9 cellular contexts compared by ENCODE assay signal in genomic region chr5:173010547-173011464, GRCh38. TPM values are rescaled to one million over a fixed set of nuclear protein-coding genes. Genes with fewer than 3 reads are reported as not detected.
DNase-seq lines count a peak whose midpoint lies in the region; ATAC-seq and TF ChIP-seq lines count a peak whose summit lies in the region.
"Had no signal": no experiment of that assay in that cellular context is flagged by ENCODE, and none has a peak within 500 bp of the region (broad histone marks: within the 10 kb centered on the region; RNA-seq: fewer than 3 reads in every experiment).

No MANE protein-coding gene starts in this region.

- no peak for DNase-seq in CD4-positive, alpha-beta T cell
- peak; percentile 21 for DNase-seq in neuronal stem cell (ENCODE audit: low spot score)
- no peak for DNase-seq in NCI-H2171 treated with DMSO at 0.1 percent for 48 hours (lab: John Stamatoyannopoulos, UW)
- DNase-seq in NCI-H1105 treated with DMSO at 0.1 percent for 48 hours (lab: John Stamatoyannopoulos, UW), result no peak
- no peak for DNase-seq in ACHN
- DNase-seq in SKM-1 treated with dmso at 0.1 percent for 144 hours (lab: John Stamatoyannopoulos, UW; ENCODE audit: unreplicated experiment), result no peak
- DNase-seq: NCI-H69 had no signal

- no peak overlapping the region for H4K8ac ChIP-seq in neuronal stem cell (ENCODE audit: low read depth, low read length)

- peak overlapping the region; percentile 42 for H3K27ac Mint-ChIP-seq in CD4-positive, alpha-beta T cell

- no peak overlapping the region for H2BK15ac ChIP-seq in neuronal stem cell (ENCODE audit: low read length)

- H2BK5ac ChIP-seq in neuronal stem cell (ENCODE audit: low read length), result no peak overlapping the region

- no peak overlapping the region for H3K4me3 Mint-ChIP-seq in CD4-positive, alpha-beta T cell

- no peak for TF ChIP-seq EP300 in gastroesophageal sphincter (IDR thresholded peaks at IDR 0.05)

- no peaks in the 10 kb centered on the region for H3K9me3 Mint-ChIP-seq in CD4-positive, alpha-beta T cell

- in situ Hi-C loops in ACHN (cut with HindIII; ENCODE audit: low pct_ligation_motif_present, low pct_unique_long_range_greater_than_20kb, low sequenced_read_pairs), result no loop called here

- H3K36me3 ChIP-seq in gastroesophageal sphincter, result no peaks in the 10 kb centered on the region
- H3K36me3 ChIP-seq in neuronal stem cell (replicated peaks in 1 of 2; ENCODE audit: control insufficient read depth in 2 of 2, insufficient read depth in 2 of 2, low read length in 2 of 2), result no peaks in the 10 kb centered on the region

- H3K4me1 Mint-ChIP-seq in CD4-positive, alpha-beta T cell (ENCODE audit: low read depth), result peaks cover 57% of the 10 kb centered on the region

- H3K18ac ChIP-seq in neuronal stem cell (ENCODE audit: low read length), result no peak overlapping the region

- no peak overlapping the region for H2BK120ac ChIP-seq in neuronal stem cell (ENCODE audit: low read depth, low read length)

- CTCF ChIA-PET in CD4-positive, alpha-beta T cell (lab: Charles Lee), result interaction anchor here (0.5 to 1.5 kb wide), 3 partner anchors 27 to 1273 kb away, joined by 3 to 4 read pairs (median 3); no protein-coding TSS in a partner anchor

- no peaks in the 10 kb centered on the region for H3K9me3 ChIP-seq in CD4-positive, alpha-beta T cell (ENCODE audit: control insufficient read depth, low read length)
- H3K9me3 ChIP-seq in gastroesophageal sphincter, result no peaks in the 10 kb centered on the region
- H3K9me3 ChIP-seq in neuronal stem cell (replicated peaks in 1 of 2; ENCODE audit: control insufficient read depth in 2 of 2, insufficient read depth in 1 of 2, low read depth in 1 of 2, low read length in 2 of 2), result no peaks in the 10 kb centered on the region

- no peaks in the 10 kb centered on the region for H3K27me3 Mint-ChIP-seq in CD4-positive, alpha-beta T cell

- H2BK12ac ChIP-seq in neuronal stem cell (ENCODE audit: low read length), result no peak overlapping the region

- POLR2A ChIA-PET in CD4-positive, alpha-beta T cell (lab: Charles Lee), result no interaction called here

- H3K4me1 ChIP-seq in gastroesophageal sphincter (peaks cover 3 to 66% (median 12%) of the 10 kb centered on the region in 3 donors), neuronal stem cell (ENCODE audit: control insufficient read depth in 2 of 2, insufficient read depth in 1 of 2, low read depth in 1 of 2, low read length in 2 of 2) (no peaks in the 10 kb centered on the region)

- H3K27ac ChIP-seq in CD4-positive, alpha-beta T cell (ENCODE audit: low read depth, low read length), result no peak overlapping the region
- H3K27ac ChIP-seq in VCaP, result peak overlapping the region; percentile 73
- H3K27ac ChIP-seq in gastroesophageal sphincter, result peak overlapping the region in 2 of 4 donors; percentile 35 to 54
- no peak overlapping the region for H3K27ac ChIP-seq in neuronal stem cell (replicated peaks; ENCODE audit: low read length)

- peaks cover 23% of the 10 kb centered on the region for H3K36me3 Mint-ChIP-seq in CD4-positive, alpha-beta T cell (ENCODE audit: low read depth)

- no peak for TF ChIP-seq POLR2A in gastroesophageal sphincter (IDR thresholded peaks at IDR 0.05)

- H2AK5ac ChIP-seq in neuronal stem cell (ENCODE audit: low read depth, low read length), result no peak overlapping the region

- no peak overlapping the region for H3K4ac ChIP-seq in neuronal stem cell (ENCODE audit: low read length)

- WGBS in gastroesophageal sphincter (ENCODE audit: low coverage in 1 of 2), 2 donors, result 70 to 90% methylated on average over 6 to 7 of the region's 11 CpGs
- no CpG with 5 or more reads among the region's 11 CpGs for WGBS in neuronal stem cell (ENCODE audit: extremely low coverage in 2 of 2, insufficient read length in 2 of 2, insufficient replicate concordance in 1 of 2), 2 donors

- H3K4me2 ChIP-seq in neuronal stem cell (ENCODE audit: insufficient read depth, low read length, poor library complexity, severe bottlenecking), result no peak overlapping the region

- H3K9ac ChIP-seq in neuronal stem cell (ENCODE audit: low read depth, low read length, poor library complexity), result no peak overlapping the region

- peaks cover 1% of the 10 kb centered on the region for H3K79me1 ChIP-seq in neuronal stem cell (ENCODE audit: low read depth, low read length)

- H3K4me3 ChIP-seq in gastroesophageal sphincter (no peak overlapping the region), neuronal stem cell (ENCODE audit: low read length in 2 of 2) (no peak overlapping the region)

- H4K91ac ChIP-seq in neuronal stem cell (ENCODE audit: low read depth, low read length, poor library complexity), result no peak overlapping the region

- no peak overlapping the region for H3K14ac ChIP-seq in neuronal stem cell (ENCODE audit: low read length)

- H3K23ac ChIP-seq in neuronal stem cell (ENCODE audit: low read depth, low read length, poor library complexity), result no peak overlapping the region

- no peak for TF ChIP-seq CTCF in CD4-positive, alpha-beta T cell (IDR thresholded peaks at IDR 0.05)
- TF ChIP-seq CTCF in VCaP (conservative IDR thresholded peaks at IDR 0.05) (no peak), gastroesophageal sphincter (IDR thresholded peaks at IDR 0.05) (peak in 2 of 4 experiments; percentile 12 to 42)

- no peak overlapping the region for H2AFZ ChIP-seq in neuronal stem cell (ENCODE audit: low read length)

- intact Hi-C loops in CD4-positive, alpha-beta T cell (cut with DNase I, micrococcal nuclease), result no loop called here

- no peaks in the 10 kb centered on the region for H3K27me3 ChIP-seq in CD4-positive, alpha-beta T cell (ENCODE audit: control insufficient read depth, insufficient read depth, low read length)
- no peaks in the 10 kb centered on the region for H3K27me3 ChIP-seq in gastroesophageal sphincter
- no peaks in the 10 kb centered on the region for H3K27me3 ChIP-seq in neuronal stem cell (ENCODE audit: control insufficient read depth in 3 of 3, insufficient read depth in 3 of 3, low read depth in 1 of 3, low read length in 3 of 3)

- ATAC-seq in CD4-positive, alpha-beta T cell (ENCODE audit: poor library complexity), result no peak
- ATAC-seq in gastroesophageal sphincter, result peak; percentile 47

RNA-seq across cellular contexts. Expression of gene ATP6V0E1, which starts 27.2 kb away (rescaled TPM):
- 10 to 100 TPM; 31.1 to 31.9 TPM for total RNA-seq in CD4-positive, alpha-beta T cell
- total RNA-seq in gastroesophageal sphincter, result 100 to 1,000 TPM in 3 of 4 donors, 10 to 100 TPM in 1; 94.0 to 163 (median 124) TPM
- polyA plus RNA-seq in neuronal stem cell (2013, experiment 1 of 2), result 82.7 TPM
- 83.3 TPM for polyA plus RNA-seq in neuronal stem cell (2013, experiment 2 of 2)

RNA-seq across cellular contexts. Expression of gene CREBRF, which starts 45.3 kb away (rescaled TPM):
- total RNA-seq in CD4-positive, alpha-beta T cell, result 10 to 100 TPM; 92.7 to 99.6 TPM
- 10 to 100 TPM; 44.2 to 72.7 (median 64.0) TPM for total RNA-seq in gastroesophageal sphincter
- 8.7 TPM for polyA plus RNA-seq in neuronal stem cell (2013, experiment 1 of 2)
- polyA plus RNA-seq in neuronal stem cell (2013, experiment 2 of 2), result 8.1 TPM

RNA-seq across cellular contexts. Expression of gene RPL26L1, which starts 51.6 kb away (rescaled TPM):
- total RNA-seq in CD4-positive, alpha-beta T cell, result 10 to 100 TPM; 10.0 to 10.5 TPM
- total RNA-seq in gastroesophageal sphincter, result 10 to 100 TPM; 14.7 to 34.9 (median 22.5) TPM
- polyA plus RNA-seq in neuronal stem cell (2013, experiment 1 of 2), result 88.1 TPM
- polyA plus RNA-seq in neuronal stem cell (2013, experiment 2 of 2), result 87.5 TPM
